In the genomic region with DNA sequence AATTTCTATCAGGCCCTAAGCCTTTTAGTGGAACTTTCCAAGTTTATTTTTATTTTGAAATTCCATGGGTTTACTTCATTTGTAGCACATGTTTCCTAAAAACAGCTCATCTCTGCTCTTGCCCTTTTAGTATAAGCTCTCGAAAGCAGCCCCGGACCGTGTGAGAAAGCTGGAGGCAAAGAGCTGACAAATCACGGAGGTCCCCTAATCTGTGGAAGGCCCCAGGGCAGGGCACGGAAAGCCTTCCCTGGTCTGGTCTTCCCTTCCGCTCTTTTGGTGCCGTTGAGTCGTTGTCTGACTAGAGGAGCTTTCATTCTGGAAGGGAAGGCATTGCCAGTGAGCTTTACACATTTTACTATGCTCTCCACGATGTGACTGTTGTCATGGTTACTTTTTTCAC, we compare ENCODE assay signal across 14 cellular contexts.
A peak's percentile ranks its signal among the peaks of the same experiment; 100 is the strongest.
DNase-seq lines count a peak whose midpoint lies in the region; ATAC-seq and TF ChIP-seq lines count a peak whose summit lies in the region.
"Had no signal": no experiment of that assay in that cellular context is flagged by ENCODE, and none has a peak within 500 bp of the region (broad histone marks: within the 10 kb centered on the region; RNA-seq: fewer than 3 reads in every experiment).

No MANE protein-coding gene starts in this region.

- H3K4me3 ChIP-seq in iPS-20b (ENCODE audit: low read length) (peak overlapping the region; percentile 74), skin epidermis (peak overlapping the region in 1 of 7 experiments; percentile 42), Karpas-422 (ENCODE audit: low read length) (no peak overlapping the region)

- no peaks in the 10 kb centered on the region for H4K20me1 ChIP-seq in Karpas-422 (ENCODE audit: insufficient read depth, low read depth, low read length)

- no peaks in the 10 kb centered on the region for H3K36me3 ChIP-seq in iPS-20b (ENCODE audit: insufficient read depth, low read depth, low read length)
- no peaks in the 10 kb centered on the region for H3K36me3 ChIP-seq in Karpas-422 (ENCODE audit: insufficient read depth, low read length)
- H3K36me3 ChIP-seq: SJSA1 had no signal

- ATAC-seq in HG02571 (IDR thresholded peaks at IDR 0.05; ENCODE audit: unreplicated experiment), result no peak
- ATAC-seq: activated CD8-positive, alpha-beta T cell treated with anti-CD3 and anti-CD28 coated beads for 36 hours had no signal

- CTCF ChIA-PET in activated CD4-positive, alpha-beta memory T cell treated with anti-CD3 and anti-CD28 coated beads for 36 hours (lab: Charles Lee), result interaction anchor here (0.9 to 1.0 kb wide), 2 partner anchors 15 to 74 kb away, joined by 3 to 4 read pairs; no protein-coding TSS in a partner anchor

- no peak overlapping the region; the same call in 1 of the 2 replicates for H3K9ac ChIP-seq in iPS-20b (ENCODE audit: low read depth, low read length)
- no peak overlapping the region for H3K9ac ChIP-seq in Karpas-422 (ENCODE audit: low read length)

- no peak overlapping the region for H2AFZ ChIP-seq in Karpas-422 (ENCODE audit: low read length)

- DNase-seq in GM03348 (ENCODE audit: low spot score), result peak; percentile 41
- no peak for DNase-seq in activated CD4-positive, alpha-beta T cell treated with anti-CD3 and anti-CD28 coated beads, Interleukin-2, amount 50 U/mL, for 48 hours
- no peak for DNase-seq in activated CD4-positive, alpha-beta memory T cell treated with anti-CD3 and anti-CD28 coated beads for 36 hours
- no peak for DNase-seq in Karpas-422
- DNase-seq: activated CD8-positive, alpha-beta T cell treated with anti-CD3 and anti-CD28 coated beads for 36 hours; amniotic stem cell; Kasumi-1; NCI-H446 treated with DMSO at 0.1 percent for 48 hours; stimulated activated CD4-positive, alpha-beta T cell treated with anti-CD3 and anti-CD28 coated beads, Interleukin-2, amount 100 ng/mL, for 24 hours had no signal

- H3K9me3 Mint-ChIP-seq in brain, result peaks cover 0 to 3% (median 0%) of the 10 kb centered on the region in 5 experiments
- H3K9me3 Mint-ChIP-seq in activated CD4-positive, alpha-beta memory T cell treated with anti-CD3 and anti-CD28 coated beads for 36 hours, result peaks cover 4% of the 10 kb centered on the region
- H3K9me3 Mint-ChIP-seq: activated CD8-positive, alpha-beta T cell treated with anti-CD3 and anti-CD28 coated beads for 36 hours had no signal

- H3K4me1 Mint-ChIP-seq in brain, result peaks cover 26% of the 10 kb centered on the region
- H3K4me1 Mint-ChIP-seq in activated CD4-positive, alpha-beta memory T cell treated with anti-CD3 and anti-CD28 coated beads for 36 hours (ENCODE audit: low read depth), result peaks cover 8% of the 10 kb centered on the region

- H3K9me2 ChIP-seq in Karpas-422 (replicated peaks; ENCODE audit: insufficient read depth, low read length), result no peaks in the 10 kb centered on the region

- peak overlapping the region; percentile 86 to 92 (median 89) for H3K4me3 Mint-ChIP-seq in brain
- H3K4me3 Mint-ChIP-seq in activated CD4-positive, alpha-beta memory T cell treated with anti-CD3 and anti-CD28 coated beads for 36 hours, result no peak overlapping the region
- H3K4me3 Mint-ChIP-seq: activated CD8-positive, alpha-beta T cell treated with anti-CD3 and anti-CD28 coated beads for 36 hours had no signal

- H3K4me2 ChIP-seq in Karpas-422 (ENCODE audit: low read depth, low read length, poor library complexity, severe bottlenecking), result no peak overlapping the region

- H3K27me3 Mint-ChIP-seq in brain, result peaks cover 4% of the 10 kb centered on the region
- peaks cover 28% of the 10 kb centered on the region for H3K27me3 Mint-ChIP-seq in activated CD4-positive, alpha-beta memory T cell treated with anti-CD3 and anti-CD28 coated beads for 36 hours

- H3K27me3 ChIP-seq in iPS-20b (ENCODE audit: insufficient read depth, low read length) (peaks cover 44% of the 10 kb centered on the region), Karpas-422 (ENCODE audit: low read length) (no peaks in the 10 kb centered on the region)

- H3K27ac Mint-ChIP-seq in brain, result peak overlapping the region; percentile 17 to 78 (median 65)
- no peak overlapping the region for H3K27ac Mint-ChIP-seq in activated CD4-positive, alpha-beta memory T cell treated with anti-CD3 and anti-CD28 coated beads for 36 hours
- H3K27ac Mint-ChIP-seq: activated CD8-positive, alpha-beta T cell treated with anti-CD3 and anti-CD28 coated beads for 36 hours had no signal

- intact Hi-C loops in activated CD4-positive, alpha-beta memory T cell treated with anti-CD3 and anti-CD28 coated beads for 36 hours (cut with micrococcal nuclease), result no loop called here

- H3K9me3 ChIP-seq in iPS-20b (ENCODE audit: insufficient read depth, low read depth, low read length), result peaks cover 9% of the 10 kb centered on the region
- no peaks in the 10 kb centered on the region for H3K9me3 ChIP-seq in Karpas-422 (ENCODE audit: low read length)
- H3K9me3 ChIP-seq: SJSA1 had no signal

- H3K27ac ChIP-seq in iPS-20b (ENCODE audit: low read length) (no peak overlapping the region), skin epidermis (peak overlapping the region in 11 of 21 experiments; percentile 27 to 71 (median 61)), Karpas-422 (ENCODE audit: low read length) (no peak overlapping the region)
- H3K27ac ChIP-seq: SJSA1 had no signal

- POLR2A ChIA-PET in activated CD4-positive, alpha-beta memory T cell treated with anti-CD3 and anti-CD28 coated beads for 36 hours (lab: Charles Lee), result no interaction called here

- 0 out of 2 replicates have a peak, but pooled peaks cover 3% of the 10 kb centered on the region for H3K4me1 ChIP-seq in iPS-20b (ENCODE audit: insufficient read depth, low read length)
- H3K4me1 ChIP-seq in Karpas-422 (ENCODE audit: low read length), result no peaks in the 10 kb centered on the region
- H3K4me1 ChIP-seq: SJSA1 had no signal

- no peak for TF ChIP-seq CTCF in brain (conservative IDR thresholded peaks at IDR 0.05)

- no peaks in the 10 kb centered on the region for H3K79me2 ChIP-seq in Karpas-422 (ENCODE audit: low read length)

- H3K36me3 Mint-ChIP-seq in brain, result no peaks in the 10 kb centered on the region
- no peaks in the 10 kb centered on the region for H3K36me3 Mint-ChIP-seq in activated CD4-positive, alpha-beta memory T cell treated with anti-CD3 and anti-CD28 coated beads for 36 hours

Comparison
In these comparisons a context has a peak if more than half of its experiments do, and no peak if none do; other contexts are left out.
1. H3K27ac ChIP-seq: peak in skin epidermis (11 of 21); none in iPS-20b (single experiment) and Karpas-422 (single experiment).